Comparison of ENCODE assay signal across 7 cellular contexts in genomic region chr1:193914871-193915270, GRCh38.
"Had no signal": no experiment of that assay in that cellular context is flagged by ENCODE, and none has a peak within 500 bp of the region (broad histone marks: within the 10 kb centered on the region; RNA-seq: fewer than 3 reads in every experiment).

No MANE protein-coding gene starts in this region.

- H3K4me3 ChIP-seq: GM23338 had no signal

- ATAC-seq: GM23338 had no signal

- H3K4me3 Mint-ChIP-seq: GM23338, H9 had no signal

- H3K27ac Mint-ChIP-seq: GM23338, H9 had no signal

- DNase-seq: H9, HCEC 1CT, IMR-90 had no signal

- FAIRE-seq: H1, H54, HTR-8/SVneo had no signal
